18 cellular contexts compared by ENCODE assay signal in the genomic region with DNA sequence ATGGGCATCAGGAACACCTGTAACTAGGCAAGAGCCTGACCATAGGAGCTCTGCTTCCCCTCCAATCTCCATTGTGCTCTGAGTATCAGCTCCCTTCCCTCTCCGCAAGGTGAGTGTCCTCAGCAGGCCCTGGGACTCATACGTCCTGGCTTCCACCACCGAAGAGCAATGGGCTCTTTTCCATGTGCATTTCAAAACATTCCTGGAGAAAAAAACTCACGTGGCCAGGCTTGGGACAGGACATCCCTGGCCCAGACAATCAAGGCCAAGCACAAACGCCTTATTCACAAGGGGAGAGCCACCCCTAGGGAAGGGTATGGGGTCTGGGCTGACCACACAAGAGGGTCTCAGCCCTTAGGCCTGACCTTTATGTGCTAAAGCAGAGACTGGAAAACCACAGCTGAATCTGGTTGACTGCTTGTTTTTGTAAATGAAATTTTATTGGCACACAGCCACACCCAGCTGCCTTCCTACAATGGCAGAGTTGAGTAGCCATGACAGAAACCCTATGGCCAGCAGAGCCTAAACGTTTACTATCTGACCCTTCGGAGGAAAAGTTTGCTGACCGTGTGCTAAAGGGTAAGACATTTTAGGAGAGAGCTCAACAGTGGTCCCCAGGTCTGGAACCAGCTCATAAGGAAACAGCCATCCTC.
DNase-seq lines count a peak whose midpoint lies in the region; ATAC-seq and TF ChIP-seq lines count a peak whose summit lies in the region.
"Had no signal": no experiment of that assay in that cellular context is flagged by ENCODE, and none has a peak within 500 bp of the region (broad histone marks: within the 10 kb centered on the region; RNA-seq: fewer than 3 reads in every experiment).

No MANE protein-coding gene starts in this region.

- peaks cover 0 to 49% of the 10 kb centered on the region in 2 experiments; a peak in 2 of 4 replicates for H3K79me1 ChIP-seq in IMR-90 (ENCODE audit: low read depth in 1 of 2, low read length in 2 of 2)

- TF ChIP-seq CTCF in IMR-90 (conservative IDR thresholded peaks at IDR 0.05; ENCODE audit: low read depth, low read length) (no peak), osteocyte (IDR thresholded peaks at IDR 0.05) (no peak), GM10248 (IDR thresholded peaks at IDR 0.05; ENCODE audit: control extremely low read depth, extremely low read depth, low read depth, missing control alignments) (no peak)

- H2BK120ac ChIP-seq in IMR-90 (ENCODE audit: low read depth, low read length), result peak overlapping the region; percentile 98

- peaks cover 30% of the 10 kb centered on the region for H3K4me1 Mint-ChIP-seq in osteocyte (ENCODE audit: unreplicated experiment)
- H3K4me1 Mint-ChIP-seq: CD8-positive, alpha-beta memory T cell had no signal

- no peaks in the 10 kb centered on the region for H3K36me3 ChIP-seq in IMR-90 (ENCODE audit: control insufficient read depth, insufficient read depth, low read length)

- H3K9me3 ChIP-seq in IMR-90 (ENCODE audit: control insufficient read depth, insufficient read depth, low read length), result no peaks in the 10 kb centered on the region

- H4K5ac ChIP-seq in IMR-90 (ENCODE audit: low read depth, low read length), result peak overlapping the region; percentile 78

- 81% methylated on average over 4 of the region's 8 CpGs; no CpG with 5 or more reads in 1 of the 2 experiments for WGBS in IMR-90 (ENCODE audit: extremely low coverage in 2 of 2, insufficient read length in 1 of 2), 2 experiments

- no peak for TF ChIP-seq POLR2A in IMR-90 (IDR thresholded peaks at IDR 0.05; ENCODE audit: low read depth, low read length)

- H3K9me3 Mint-ChIP-seq in osteocyte (ENCODE audit: unreplicated experiment), result peaks cover 5% of the 10 kb centered on the region
- H3K9me3 Mint-ChIP-seq: CD8-positive, alpha-beta memory T cell had no signal

- in situ Hi-C loops in IMR-90 (cut with MboI; ENCODE audit: low sequenced_read_pairs), result no loop called here

- no peak overlapping the region for H3K9ac ChIP-seq in IMR-90 (ENCODE audit: low read depth, low read length)

- DNase-seq in IMR-90, result no peak
- peak; percentile 34 for DNase-seq in dermis blood vessel endothelial cell
- peak; percentile 28 for DNase-seq in iris pigment epithelial cell (ENCODE audit: low read depth)
- peak; percentile 54 for DNase-seq in osteocyte (ENCODE audit: extremely low spot score, unreplicated experiment)
- no peak for DNase-seq in GM10248 (ENCODE audit: extremely low spot score)
- no peak for DNase-seq in NCI-H2107 (lab: John Stamatoyannopoulos, UW)
- DNase-seq: ACHN; C1 segment of cervical spinal cord; CD8-positive, alpha-beta memory T cell; DMS79 treated with DMSO at 0.1 percent for 48 hours; HCEC 1CT; NCI-H1417; NCI-H187; NCI-H226; NCI-H524; PC-9 had no signal

- no peak overlapping the region for H3K27ac Mint-ChIP-seq in osteocyte (ENCODE audit: unreplicated experiment)
- H3K27ac Mint-ChIP-seq: CD8-positive, alpha-beta memory T cell; GM23338 had no signal

- H3K27me3 Mint-ChIP-seq in osteocyte (ENCODE audit: unreplicated experiment), result no peaks in the 10 kb centered on the region

- peaks cover 45% of the 10 kb centered on the region for H3K4me1 ChIP-seq in IMR-90 (ENCODE audit: control insufficient read depth, insufficient read depth, low read length)

- peak overlapping the region; percentile 92; the same call in 1 of the 2 replicates for H3K18ac ChIP-seq in IMR-90 (ENCODE audit: low read depth, low read length)

- H4K20me1 ChIP-seq in IMR-90 (ENCODE audit: insufficient read depth, low read length), result no peaks in the 10 kb centered on the region

- H3K9me1 ChIP-seq in IMR-90 (ENCODE audit: insufficient read depth, low read length), result peaks cover 39% of the 10 kb centered on the region

- peak overlapping the region; percentile 99 for H2BK15ac ChIP-seq in IMR-90 (ENCODE audit: low read depth, low read length)

- H4K8ac ChIP-seq in IMR-90 (ENCODE audit: low read depth in 2 of 2, low read length in 2 of 2), result peak overlapping the region; percentile 89 to 98; a peak in 3 of 4 replicates

- peak overlapping the region; percentile 98; the same call in 1 of the 2 replicates for H3K56ac ChIP-seq in IMR-90 (ENCODE audit: extremely low read depth, insufficient read depth, low read length)

- POLR2A ChIA-PET in IMR-90 (lab: Charles Lee; ENCODE audit: unreplicated experiment) (no interaction called here), GM10248 (lab: Yijun Ruan, JAX) (no interaction called here)

- peak overlapping the region; percentile 20 for H2AK9ac ChIP-seq in IMR-90 (replicated peaks; ENCODE audit: low read depth, low read length, poor library complexity)

- H4K91ac ChIP-seq in IMR-90 (ENCODE audit: insufficient read depth, low read depth, low read length), result peak overlapping the region; percentile 100

- no TSS peak for BruUV-seq in IMR-90 (replicated peaks; lab: Mats Ljungman, UMichigan)

- peak overlapping the region; percentile 97 for H3K4ac ChIP-seq in IMR-90 (ENCODE audit: low read depth, low read length)

- TF ChIP-seq RAD21 in IMR-90 (IDR thresholded peaks at IDR 0.05; ENCODE audit: low read length), result no peak

- H3K4me2 ChIP-seq in IMR-90 (ENCODE audit: low read depth, low read length), result no peak overlapping the region
- H3K4me2 ChIP-seq: GM23338, PC-9 had no signal

- peak overlapping the region; percentile 22 for H2AFZ ChIP-seq in IMR-90 (replicated peaks; ENCODE audit: low read length, poor library complexity)
- H2AFZ ChIP-seq: GM23338, PC-9 had no signal

- peak overlapping the region; percentile 93 for H2AK5ac ChIP-seq in IMR-90 (ENCODE audit: low read depth, low read length)

- dilution Hi-C loops in IMR-90 (cut with HindIII; ENCODE audit: low sequenced_read_pairs, unreplicated experiment), result no loop called here

- no peaks in the 10 kb centered on the region for H3K27me3 ChIP-seq in IMR-90 (ENCODE audit: control insufficient read depth, insufficient read depth, low read length)

- peak overlapping the region; percentile 97 for H2BK5ac ChIP-seq in IMR-90 (ENCODE audit: low read depth, low read length, poor library complexity, severe bottlenecking)

- ATAC-seq in IMR-90 (ENCODE audit: low read depth), result no peak
- ATAC-seq in GM18873 (IDR thresholded peaks at IDR 0.05; ENCODE audit: low FRiP score, unreplicated experiment), result no peak
- ATAC-seq: GM23338 had no signal

- peak overlapping the region; percentile 98 for H3K23ac ChIP-seq in IMR-90 (ENCODE audit: low read depth, low read length)

- no peak overlapping the region for H3K4me3 ChIP-seq in IMR-90 (ENCODE audit: insufficient read depth, low read depth, low read length)
- H3K4me3 ChIP-seq: GM23338, PC-9 had no signal

- peaks cover 2% of the 10 kb centered on the region for H3K36me3 Mint-ChIP-seq in osteocyte (ENCODE audit: unreplicated experiment)
- H3K36me3 Mint-ChIP-seq: CD8-positive, alpha-beta memory T cell had no signal

- H3K4me3 Mint-ChIP-seq in osteocyte (ENCODE audit: unreplicated experiment), result no peak overlapping the region
- H3K4me3 Mint-ChIP-seq: CD8-positive, alpha-beta memory T cell; GM23338 had no signal

- intact Hi-C loops in IMR-90 (cut with micrococcal nuclease), result loop anchor here (10.0 kb wide), 1 partner anchor 312 kb away; no protein-coding TSS in a partner anchor

- peak overlapping the region; percentile 100 for H2BK20ac ChIP-seq in IMR-90 (ENCODE audit: low read depth, low read length)

- CTCF ChIA-PET in IMR-90 (lab: Yijun Ruan, JAX), result no interaction called here
- CTCF ChIA-PET in GM10248 (lab: Yijun Ruan, JAX), result interaction anchor here (1.0 kb wide), 1 partner anchor 10 kb away, joined by 3 read pairs; no protein-coding TSS in a partner anchor

- H3K27ac ChIP-seq in IMR-90 (ENCODE audit: insufficient read depth, low read length), result peak overlapping the region; percentile 14
- H3K27ac ChIP-seq: PC-9 had no signal

- H3K14ac ChIP-seq in IMR-90 (replicated peaks; ENCODE audit: low read depth, low read length), result peak overlapping the region; percentile 93

TF ChIP-seq in IMR-90, 13 proteins besides CTCF, POLR2A, EP300 and RAD21:
- TF ChIP-seq NFE2L2 (IDR thresholded peaks at IDR 0.05; ENCODE audit: low read depth, low read length), result no peak
- TF ChIP-seq MAFK (IDR thresholded peaks at IDR 0.05; ENCODE audit: low read depth, low read length), result no peak
- TF ChIP-seq, protein P1, sequence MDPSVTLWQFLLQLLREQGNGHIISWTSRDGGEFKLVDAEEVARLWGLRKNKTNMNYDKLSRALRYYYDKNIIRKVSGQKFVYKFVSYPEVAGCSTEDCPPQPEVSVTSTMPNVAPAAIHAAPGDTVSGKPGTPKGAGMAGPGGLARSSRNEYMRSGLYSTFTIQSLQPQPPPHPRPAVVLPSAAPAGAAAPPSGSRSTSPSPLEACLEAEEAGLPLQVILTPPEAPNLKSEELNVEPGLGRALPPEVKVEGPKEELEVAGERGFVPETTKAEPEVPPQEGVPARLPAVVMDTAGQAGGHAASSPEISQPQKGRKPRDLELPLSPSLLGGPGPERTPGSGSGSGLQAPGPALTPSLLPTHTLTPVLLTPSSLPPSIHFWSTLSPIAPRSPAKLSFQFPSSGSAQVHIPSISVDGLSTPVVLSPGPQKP (IDR thresholded peaks at IDR 0.05; ENCODE audit: borderline replicate concordance, low read depth, low read length), result no peak
- no peak for TF ChIP-seq RCOR1 (IDR thresholded peaks at IDR 0.05; ENCODE audit: insufficient replicate concordance, low read length)
- TF ChIP-seq MXI1 (IDR thresholded peaks at IDR 0.05; ENCODE audit: borderline replicate concordance, low read depth, low read length), result no peak
- TF ChIP-seq, protein P2, sequence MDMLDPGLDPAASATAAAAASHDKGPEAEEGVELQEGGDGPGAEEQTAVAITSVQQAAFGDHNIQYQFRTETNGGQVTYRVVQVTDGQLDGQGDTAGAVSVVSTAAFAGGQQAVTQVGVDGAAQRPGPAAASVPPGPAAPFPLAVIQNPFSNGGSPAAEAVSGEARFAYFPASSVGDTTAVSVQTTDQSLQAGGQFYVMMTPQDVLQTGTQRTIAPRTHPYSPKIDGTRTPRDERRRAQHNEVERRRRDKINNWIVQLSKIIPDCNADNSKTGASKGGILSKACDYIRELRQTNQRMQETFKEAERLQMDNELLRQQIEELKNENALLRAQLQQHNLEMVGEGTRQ (IDR thresholded peaks at IDR 0.05; ENCODE audit: low read depth, low read length), result no peak
- no peak for TF ChIP-seq SMC3 (IDR thresholded peaks at IDR 0.05; ENCODE audit: low read depth, low read length)
- TF ChIP-seq FOS (IDR thresholded peaks at IDR 0.05; ENCODE audit: low read depth, low read length), result no peak
- no peak for TF ChIP-seq CHD1 (IDR thresholded peaks at IDR 0.05; ENCODE audit: low read depth, low read length)
- TF ChIP-seq RFX5 (IDR thresholded peaks at IDR 0.05; ENCODE audit: low read depth, low read length), result no peak
- no peak for TF ChIP-seq CEBPB (IDR thresholded peaks at IDR 0.05; ENCODE audit: low read depth, low read length)
- no peak for TF ChIP-seq BHLHE40 (IDR thresholded peaks at IDR 0.05; ENCODE audit: low read depth, low read length)
- TF ChIP-seq MAZ (IDR thresholded peaks at IDR 0.05; ENCODE audit: borderline replicate concordance, low read depth, low read length), result no peak
TF ChIP-seq in IMR-90: peak in this region for 0.

Comparison
In these comparisons a context has a peak if more than half of its experiments do, and no peak if none do; other contexts are left out.
1. DNase-seq: peak in dermis blood vessel endothelial cell (single experiment), iris pigment epithelial cell (single experiment) and osteocyte (single experiment); none in IMR-90 (single experiment), GM10248 (single experiment) and NCI-H2107 (single experiment).